ENCODE assay signal across 11 cellular contexts in genomic region chr18:57931038-57931437, GRCh38.
DNase-seq lines count a peak whose midpoint lies in the region; ATAC-seq, FAIRE-seq and TF ChIP-seq lines count a peak whose summit lies in the region.
"Had no signal": no experiment of that assay in that cellular context is flagged by ENCODE, and none has a peak within 500 bp of the region (broad histone marks: within the 10 kb centered on the region; RNA-seq: fewer than 3 reads in every experiment).

No MANE protein-coding gene starts in this region.

- no peaks in the 10 kb centered on the region for H3K9me1 ChIP-seq in keratinocyte (ENCODE audit: control insufficient read depth, extremely low read depth, insufficient read depth, low read length)

- peak; percentile 70 for ATAC-seq in GM21367 (IDR thresholded peaks at IDR 0.05; ENCODE audit: unreplicated experiment)
- peak; percentile 62 for ATAC-seq in HG03460 (IDR thresholded peaks at IDR 0.05; ENCODE audit: unreplicated experiment)

- no peaks in the 10 kb centered on the region for H3K9me3 ChIP-seq in keratinocyte (ENCODE audit: control insufficient read depth, low read depth, low read length)
- H3K9me3 ChIP-seq in effector memory CD4-positive, alpha-beta T cell (ENCODE audit: control insufficient read depth, low read length) = no peaks in the 10 kb centered on the region

- dilution Hi-C loops in keratinocyte (cut with MboI; ENCODE audit: extremely low pct_ligation_motif_present, low sequenced_read_pairs) = no loop called here

- H3K27me3 ChIP-seq in GM06990 (replicated peaks; ENCODE audit: control insufficient read depth, insufficient read depth, low read length) (no peaks in the 10 kb centered on the region), keratinocyte (ENCODE audit: control insufficient read depth, extremely low read depth, insufficient read depth, low read length) (no peaks in the 10 kb centered on the region)
- no peaks in the 10 kb centered on the region for H3K27me3 ChIP-seq in effector memory CD4-positive, alpha-beta T cell (replicated peaks; ENCODE audit: control insufficient read depth, insufficient read depth, low read length, poor library complexity, severe bottlenecking)

- H4K20me1 ChIP-seq in keratinocyte (ENCODE audit: control insufficient read depth, extremely low read depth, insufficient read depth, low read length) = no peaks in the 10 kb centered on the region

- peak overlapping the region; percentile 62 for H3K4me2 ChIP-seq in keratinocyte (ENCODE audit: control insufficient read depth, extremely low read depth, insufficient read depth, low read depth, low read length)

- no peak for FAIRE-seq in keratinocyte (lab: Jason Lieb, UNC)

- H3K9ac ChIP-seq in keratinocyte (ENCODE audit: control insufficient read depth, extremely low read depth, insufficient read depth, low read length) = no peak overlapping the region

- peak; percentile 10 for DNase-seq in GM06990 (ENCODE audit: extremely low read depth, insufficient read length)
- no peak for DNase-seq in keratinocyte (ENCODE audit: low read depth, low spot score)
- no peak for DNase-seq in caudate nucleus (lab: John Stamatoyannopoulos, UW)
- no peak for DNase-seq in effector memory CD4-positive, alpha-beta T cell
- no peak for DNase-seq in SHP77 (lab: John Stamatoyannopoulos, UW)
- no peak for DNase-seq in stimulated activated CD4-positive, alpha-beta T cell treated with anti-CD3 and anti-CD28 coated beads, Interleukin-2, amount 100 ng/mL, for 48 hours
- DNase-seq: activated effector memory CD4-positive, alpha-beta T cell treated with Interleukin-2 at 50 U/mL for 16 hours; left cardiac atrium; posterior cingulate gyrus had no signal

- no peaks in the 10 kb centered on the region for H3K79me2 ChIP-seq in keratinocyte (ENCODE audit: control insufficient read depth, insufficient read depth, low read length)

- H3K36me3 ChIP-seq in GM06990 (ENCODE audit: control insufficient read depth, insufficient read depth, low read length) = no peaks in the 10 kb centered on the region
- no peaks in the 10 kb centered on the region for H3K36me3 ChIP-seq in keratinocyte (ENCODE audit: control insufficient read depth in 2 of 2, extremely low read depth in 1 of 2, insufficient read depth in 2 of 2, low read length in 2 of 2)
- no peaks in the 10 kb centered on the region for H3K36me3 ChIP-seq in effector memory CD4-positive, alpha-beta T cell (ENCODE audit: control insufficient read depth, insufficient read depth, low read length)

- peaks cover 11% of the 10 kb centered on the region for H3K4me1 ChIP-seq in keratinocyte (ENCODE audit: control insufficient read depth, extremely low read depth, insufficient read depth, low read length)
- H3K4me1 ChIP-seq in effector memory CD4-positive, alpha-beta T cell (ENCODE audit: control insufficient read depth, insufficient read depth, low read length, poor library complexity, severe bottlenecking) = no peaks in the 10 kb centered on the region

- H3K4me3 ChIP-seq in GM06990 (replicated peaks; ENCODE audit: low read depth, low read length) = no peak overlapping the region
- peak overlapping the region in 2 of 3 experiments; percentile 8 to 40 for H3K4me3 ChIP-seq in keratinocyte (ENCODE audit: control insufficient read depth in 2 of 3, extremely low read depth in 1 of 3, insufficient read depth in 2 of 3, low read depth in 1 of 3, low read length in 3 of 3)
- H3K4me3 ChIP-seq in effector memory CD4-positive, alpha-beta T cell (ENCODE audit: insufficient read depth, low read depth, low read length, poor library complexity, severe bottlenecking) = no peak overlapping the region

- H3K27ac ChIP-seq in keratinocyte (ENCODE audit: control insufficient read depth, insufficient read depth, low read length) (no peak overlapping the region), caudate nucleus (ENCODE audit: low read depth, low read length) (no peak overlapping the region)
- H3K27ac ChIP-seq in effector memory CD4-positive, alpha-beta T cell (ENCODE audit: insufficient read depth, low read length, poor library complexity, severe bottlenecking) = no peak overlapping the region

- H2AFZ ChIP-seq in keratinocyte (ENCODE audit: control insufficient read depth, low read length) = no peak overlapping the region

- TF ChIP-seq CTCF in GM06990 (IDR thresholded peaks at IDR 0.05; ENCODE audit: insufficient read depth, low read length, poor library complexity, severe bottlenecking) (no peak), keratinocyte (optimal IDR thresholded peaks at IDR 0.05 in 1 of 3, IDR thresholded peaks at IDR 0.05 in 1 of 3, conservative IDR thresholded peaks at IDR 0.05 in 1 of 3; ENCODE audit: extremely low read depth in 1 of 3, insufficient read depth in 2 of 3, low read length in 3 of 3) (no peak)

Comparison
In these comparisons a context has a peak if more than half of its experiments do, and no peak if none do; other contexts are left out.
1. H3K4me3 ChIP-seq: peak in keratinocyte (2 of 3); none in GM06990 (single experiment) and effector memory CD4-positive, alpha-beta T cell (single experiment).